Comparison of ENCODE assay signal across 19 cellular contexts in genomic region chr20:11305406-11305805, GRCh38.
DNase-seq lines count a peak whose midpoint lies in the region; ATAC-seq, FAIRE-seq and TF ChIP-seq lines count a peak whose summit lies in the region.
"Had no signal": no experiment of that assay in that cellular context is flagged by ENCODE, and none has a peak within 500 bp of the region (broad histone marks: within the 10 kb centered on the region; RNA-seq: fewer than 3 reads in every experiment).

No MANE protein-coding gene starts in this region.

- WGBS in pancreas, 2 donors, result 40 to 41% methylated on average over 2 of the region's 2 CpGs

- no peaks in the 10 kb centered on the region for H3K4me1 ChIP-seq in pancreas
- H3K4me1 ChIP-seq: uterus had no signal

- no peaks in the 10 kb centered on the region for H3K27me3 ChIP-seq in pancreas
- H3K27me3 ChIP-seq: uterus had no signal

- H3K27ac ChIP-seq in epithelial cell of prostate, result peak overlapping the region; percentile 35
- H3K27ac ChIP-seq in pancreas, result no peak overlapping the region
- H3K27ac ChIP-seq: HL-60, uterus, VCaP had no signal

- no peak for FAIRE-seq in pancreas (lab: Jason Lieb, UNC)
- FAIRE-seq: frontal cortex had no signal

- no peaks in the 10 kb centered on the region for H3K9me3 ChIP-seq in pancreas
- H3K9me3 ChIP-seq: uterus had no signal

- intact Hi-C loops in pancreas (cut with DNase I), result no loop called here

- H3K36me3 ChIP-seq in pancreas, result no peaks in the 10 kb centered on the region
- H3K36me3 ChIP-seq: uterus had no signal

- H3K4me3 ChIP-seq in pancreas, result no peak overlapping the region
- H3K4me3 ChIP-seq: uterus had no signal

- no peak for TF ChIP-seq CTCF in pancreas (IDR thresholded peaks at IDR 0.05)

- ATAC-seq in pancreas (peak in 3 of 4 donors; percentile 44 to 62 (median 55)), GM19397 (IDR thresholded peaks at IDR 0.05; ENCODE audit: unreplicated experiment) (no peak)
- ATAC-seq: right cardiac atrium had no signal

- DNase-seq in NCI-H345 (lab: John Stamatoyannopoulos, UW), result peak; percentile 46
- no peak for DNase-seq in NCI-H345 treated with DMSO at 0.1 percent for 48 hours (lab: John Stamatoyannopoulos, UW; ENCODE audit: unreplicated experiment)
- DNase-seq in NCI-H2107 treated with DMSO at 0.1 percent for 48 hours (lab: John Stamatoyannopoulos, UW; ENCODE audit: unreplicated experiment), result peak; percentile 71
- DNase-seq in epithelial cell of prostate (ENCODE audit: low read depth, low spot score), result peak; percentile 87
- DNase-seq in pancreas, result no peak
- no peak for DNase-seq in NCI-H128 (lab: John Stamatoyannopoulos, UW; ENCODE audit: unreplicated experiment)
- no peak for DNase-seq in NCI-H1694 (lab: John Stamatoyannopoulos, UW)
- DNase-seq: activated CD4-positive, alpha-beta memory T cell treated with anti-CD3 and anti-CD28 coated beads, Interleukin-2, amount 10 ng/mL, durations not matched to agents 7 days and 5 days; CD4-positive, alpha-beta T cell; cerebellar nuclear complex; KG1; NCI-H1436 treated with DMSO at 0.1 percent for 48 hours; NCI-H524 treated with DMSO at 0.1 percent for 48 hours; right cardiac atrium; uterus had no signal

Comparison
In these comparisons a context has a peak if more than half of its experiments do, and no peak if none do; other contexts are left out.
1. DNase-seq: peak in NCI-H345 (single experiment), NCI-H2107 treated with DMSO at 0.1 percent for 48 hours (single experiment) and epithelial cell of prostate (single experiment); none in NCI-H345 treated with DMSO at 0.1 percent for 48 hours (single experiment), pancreas (0 of 6), NCI-H128 (single experiment) and NCI-H1694 (single experiment).